15 cellular contexts compared by ENCODE assay signal in genomic region chr12:20525064-20525610, GRCh38.
DNase-seq lines count a peak whose midpoint lies in the region; ATAC-seq and TF ChIP-seq lines count a peak whose summit lies in the region.
"Had no signal": no experiment of that assay in that cellular context is flagged by ENCODE, and none has a peak within 500 bp of the region (broad histone marks: within the 10 kb centered on the region; RNA-seq: fewer than 3 reads in every experiment).

No MANE protein-coding gene starts in this region.

- no peak overlapping the region for H3K4me3 Mint-ChIP-seq in effector memory CD8-positive, alpha-beta T cell
- H3K4me3 Mint-ChIP-seq in neural progenitor cell: no peak overlapping the region
- H3K4me3 Mint-ChIP-seq: CD8-positive, alpha-beta memory T cell; GM23338 had no signal

- peaks cover 27% of the 10 kb centered on the region for H3K79me2 ChIP-seq in osteoblast (ENCODE audit: insufficient read depth, low read length)
- no peaks in the 10 kb centered on the region for H3K79me2 ChIP-seq in neural progenitor cell (ENCODE audit: low read depth)

- H3K27ac ChIP-seq in left ventricle myocardium inferior (replicated peaks) (peak overlapping the region; percentile 27), ascending aorta (peak overlapping the region; percentile 46 to 75), osteoblast (ENCODE audit: low read depth, low read length) (peak overlapping the region; percentile 41), neural progenitor cell (no peak overlapping the region)
- H3K27ac ChIP-seq: 22Rv1, BLaER1 had no signal

- H3K27me3 ChIP-seq in left ventricle myocardium inferior (ENCODE audit: low read depth): no peaks in the 10 kb centered on the region
- H3K27me3 ChIP-seq in ascending aorta: no peaks in the 10 kb centered on the region
- H3K27me3 ChIP-seq in osteoblast (ENCODE audit: insufficient read depth, low read length): no peaks in the 10 kb centered on the region
- H3K27me3 ChIP-seq in neural progenitor cell: no peaks in the 10 kb centered on the region
- H3K27me3 ChIP-seq: BLaER1 had no signal

- H3K27me3 Mint-ChIP-seq in effector memory CD8-positive, alpha-beta T cell: no peaks in the 10 kb centered on the region
- peaks cover 3% of the 10 kb centered on the region for H3K27me3 Mint-ChIP-seq in neural progenitor cell (ENCODE audit: insufficient read depth, low read depth)

- no peaks in the 10 kb centered on the region for H4K20me1 ChIP-seq in osteoblast (ENCODE audit: insufficient read depth, low read length)
- no peaks in the 10 kb centered on the region for H4K20me1 ChIP-seq in neural progenitor cell (ENCODE audit: low read depth)
- H4K20me1 ChIP-seq: BLaER1 had no signal

- DNase-seq in left ventricle myocardium inferior (no peak), left cardiac atrium (no peak), ascending aorta (ENCODE audit: low spot score in 2 of 2) (no peak), fibroblast of mammary gland (ENCODE audit: low read depth) (peak; percentile 40), osteoblast (ENCODE audit: insufficient read length, low spot score, missing footprints) (no peak), NCI-H526 (lab: John Stamatoyannopoulos, UW) (no peak), neural progenitor cell (ENCODE audit: low spot score) (no peak)
- no peak for DNase-seq in effector memory CD8-positive, alpha-beta T cell
- DNase-seq: CD8-positive, alpha-beta memory T cell; NCI-H1417 treated with DMSO at 0.1 percent for 48 hours; NCI-H1930; NCI-H2171 treated with DMSO at 0.1 percent for 48 hours had no signal

- no peak overlapping the region for H3K27ac Mint-ChIP-seq in effector memory CD8-positive, alpha-beta T cell
- H3K27ac Mint-ChIP-seq in neural progenitor cell: no peak overlapping the region
- H3K27ac Mint-ChIP-seq: CD8-positive, alpha-beta memory T cell had no signal

- H3K36me3 ChIP-seq in left ventricle myocardium inferior (no peaks in the 10 kb centered on the region), ascending aorta (no peaks in the 10 kb centered on the region), osteoblast (ENCODE audit: insufficient read depth, low read length) (no peaks in the 10 kb centered on the region), neural progenitor cell (no peaks in the 10 kb centered on the region)
- H3K36me3 ChIP-seq: BLaER1 had no signal

- H3K4me1 ChIP-seq in left ventricle myocardium inferior: peaks cover 76% of the 10 kb centered on the region
- H3K4me1 ChIP-seq in ascending aorta: peaks cover 0 to 25% of the 10 kb centered on the region in 2 donors
- peaks cover 26% of the 10 kb centered on the region for H3K4me1 ChIP-seq in osteoblast (ENCODE audit: insufficient read depth, low read length)
- H3K4me1 ChIP-seq in neural progenitor cell: peaks cover 14% of the 10 kb centered on the region
- H3K4me1 ChIP-seq: BLaER1 had no signal

- no peak overlapping the region for H3K9ac ChIP-seq in neural progenitor cell
- H3K9ac ChIP-seq: BLaER1 had no signal

- H3K4me3 ChIP-seq in left ventricle myocardium inferior: no peak overlapping the region
- H3K4me3 ChIP-seq in ascending aorta: no peak overlapping the region
- no peak overlapping the region for H3K4me3 ChIP-seq in fibroblast of mammary gland (ENCODE audit: control insufficient read depth, low read depth, low read length)
- no peak overlapping the region for H3K4me3 ChIP-seq in osteoblast (ENCODE audit: insufficient read depth, low read length)
- H3K4me3 ChIP-seq in neural progenitor cell: no peak overlapping the region
- H3K4me3 ChIP-seq: BLaER1, GM23338 had no signal

- intact Hi-C loops in left ventricle myocardium inferior (cut with micrococcal nuclease) (no loop called here), left cardiac atrium (cut with DNase I) (no loop called here), ascending aorta (cut with DNase I) (no loop called here)

- H2AFZ ChIP-seq in osteoblast (ENCODE audit: low read length): no peak overlapping the region
- no peak overlapping the region for H2AFZ ChIP-seq in neural progenitor cell (replicated peaks)
- H2AFZ ChIP-seq: GM23338 had no signal

- H3K9me3 ChIP-seq in left ventricle myocardium inferior (replicated peaks) (no peaks in the 10 kb centered on the region), ascending aorta (no peaks in the 10 kb centered on the region), osteoblast (ENCODE audit: low read depth, low read length) (no peaks in the 10 kb centered on the region), neural progenitor cell (ENCODE audit: low read depth) (no peaks in the 10 kb centered on the region)
- H3K9me3 ChIP-seq: BLaER1 had no signal

- TF ChIP-seq CTCF in left ventricle myocardium inferior (IDR thresholded peaks at IDR 0.05; ENCODE audit: borderline replicate concordance): no peak
- no peak for TF ChIP-seq CTCF in ascending aorta (IDR thresholded peaks at IDR 0.05)
- TF ChIP-seq CTCF in fibroblast of mammary gland (conservative IDR thresholded peaks at IDR 0.05; ENCODE audit: control insufficient read depth, insufficient read depth, low read depth, low read length): no peak
- no peak for TF ChIP-seq CTCF in osteoblast (IDR thresholded peaks at IDR 0.05; ENCODE audit: extremely low read depth, low read depth, low read length)
- no peak for TF ChIP-seq CTCF in neural progenitor cell (IDR thresholded peaks at IDR 0.05)

- no peaks in the 10 kb centered on the region for H3K36me3 Mint-ChIP-seq in effector memory CD8-positive, alpha-beta T cell (ENCODE audit: insufficient read depth)
- no peaks in the 10 kb centered on the region for H3K36me3 Mint-ChIP-seq in neural progenitor cell
- H3K36me3 Mint-ChIP-seq: CD8-positive, alpha-beta memory T cell had no signal

- no peaks in the 10 kb centered on the region for H3K9me3 Mint-ChIP-seq in effector memory CD8-positive, alpha-beta T cell
- H3K9me3 Mint-ChIP-seq in neural progenitor cell: peaks cover 3% of the 10 kb centered on the region

- H3K4me2 ChIP-seq in osteoblast (ENCODE audit: insufficient read depth, low read length): no peak overlapping the region
- H3K4me2 ChIP-seq in neural progenitor cell: no peak overlapping the region
- H3K4me2 ChIP-seq: BLaER1 had no signal

- no peak for ATAC-seq in left cardiac atrium
- ATAC-seq in effector memory CD8-positive, alpha-beta T cell (replicated peaks): no peak
- ATAC-seq: GM23338 had no signal

- no peaks in the 10 kb centered on the region for H3K4me1 Mint-ChIP-seq in effector memory CD8-positive, alpha-beta T cell (ENCODE audit: low read depth in 2 of 2)
- peaks cover 17% of the 10 kb centered on the region for H3K4me1 Mint-ChIP-seq in neural progenitor cell
- H3K4me1 Mint-ChIP-seq: CD8-positive, alpha-beta memory T cell had no signal

- no peaks in the 10 kb centered on the region for H3F3A ChIP-seq in neural progenitor cell (ENCODE audit: low read depth)
